32 cellular contexts compared by ENCODE assay signal in the genomic region with DNA sequence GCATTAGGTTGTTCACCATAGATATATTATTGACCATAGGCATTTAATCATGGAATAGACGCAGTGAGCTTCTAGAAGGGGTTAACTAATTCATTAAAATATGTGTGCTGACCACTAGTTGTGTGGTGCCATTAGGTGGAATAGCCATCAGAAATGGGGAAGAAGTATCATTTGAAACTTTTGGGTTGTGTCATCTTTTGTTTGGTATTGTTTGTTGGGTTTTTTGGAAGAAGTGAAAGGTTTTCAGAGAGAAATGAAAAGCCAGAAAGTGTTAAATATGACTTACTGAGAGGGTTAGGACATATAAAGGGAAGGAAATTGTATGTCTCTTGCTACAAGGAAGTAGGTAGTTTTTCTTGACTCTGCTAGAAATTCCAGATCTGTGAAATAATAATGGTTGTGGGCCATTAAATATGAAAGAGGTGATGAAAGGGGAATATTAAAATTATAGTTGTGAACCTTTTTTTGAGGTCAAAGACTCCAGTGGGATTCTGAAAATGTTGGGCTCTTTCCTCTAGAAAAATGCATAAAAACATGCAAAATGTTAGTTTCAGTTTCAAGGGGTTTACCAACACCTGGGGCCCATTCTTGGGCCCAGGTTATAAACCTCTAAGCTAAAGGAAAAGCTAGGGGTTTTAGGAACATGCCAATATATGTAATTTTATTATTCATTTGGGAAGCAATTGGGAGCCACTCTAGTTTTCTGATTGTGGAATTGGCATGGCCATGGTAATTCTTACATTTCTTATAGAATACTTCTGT.
"Had no signal": no experiment of that assay in that cellular context is flagged by ENCODE, and none has a peak within 500 bp of the region (broad histone marks: within the 10 kb centered on the region; RNA-seq: fewer than 3 reads in every experiment).

No MANE protein-coding gene starts in this region.

- ATAC-seq: activated CD4-positive, CD25-positive, alpha-beta regulatory T cell treated with anti-CD3 and anti-CD28 coated beads, Interleukin-2, amount 50 U/mL, for 24 hours; activated CD8-positive, alpha-beta T cell treated with anti-CD3 and anti-CD28 coated beads for 36 hours; activated T-cell treated with anti-CD3 and anti-CD28 coated beads, Interleukin-2, amount 50 U/mL, for 4 hours; activated T-helper 17 cell treated with anti-CD3 and anti-CD28 coated beads, Interleukin-2, amount 50 U/mL, for 72 hours; effector memory CD8-positive, alpha-beta T cell; foreskin keratinocyte; gastrocnemius medialis; heart right ventricle; T-helper 17 cell had no signal

- H3K4me1 ChIP-seq: esophagus muscularis mucosa, foreskin keratinocyte, gastrocnemius medialis, heart right ventricle had no signal

- H3K9me3 ChIP-seq: gastrocnemius medialis had no signal

- H3K4me1 Mint-ChIP-seq: T-helper 17 cell had no signal

- H3K4me3 ChIP-seq: coronary artery, dorsolateral prefrontal cortex, esophagus muscularis mucosa, gastrocnemius medialis, heart right ventricle had no signal

- H3K27ac ChIP-seq: brain microvascular endothelial cell, coronary artery, dorsolateral prefrontal cortex, esophagus muscularis mucosa, foreskin keratinocyte, gastrocnemius medialis, heart right ventricle, WERI-Rb-1 had no signal

- DNase-seq: activated B cell treated with CpG ODN at 0.5 μM for 24 hours; activated CD4-positive, alpha-beta T cell treated with anti-CD3 and anti-CD28 coated beads for 48 hours; activated CD4-positive, alpha-beta T cell treated with anti-CD3 and anti-CD28 coated beads, Interleukin-2, amount 50 U/mL, for 1 hour; activated CD4-positive, alpha-beta T cell treated with anti-CD3 and anti-CD28 coated beads, Interleukin-2, amount 50 U/mL, for 48 hours; activated CD8-positive, alpha-beta memory T cell treated with anti-CD3 and anti-CD28 coated beads for 24 hours; activated CD8-positive, alpha-beta T cell treated with anti-CD3 and anti-CD28 coated beads for 36 hours; activated effector memory CD4-positive, alpha-beta T cell treated with Interleukin-2 at 50 U/mL for 16 hours; activated gamma-delta T cell treated with Interleukin-2 at 50 U/mL for 16 hours; activated naive CD4-positive, alpha-beta T cell treated with anti-CD3 and anti-CD28 coated beads, Interleukin-2, amount 50 U/mL, for 16 hours; activated naive CD4-positive, alpha-beta T cell treated with Interleukin-2 at 50 U/mL for 16 hours; activated T-cell treated with anti-CD3 and anti-CD28 coated beads, Interleukin-2, amount 50 U/mL, for 4 hours; amniotic stem cell; anterior cingulate cortex; brain microvascular endothelial cell; dorsolateral prefrontal cortex; effector memory CD8-positive, alpha-beta T cell; erythroblast; foreskin keratinocyte; gastrocnemius medialis; glutamatergic neuron; heart right ventricle; T-helper 17 cell; T1000; WERI-Rb-1 had no signal

- H3K36me3 ChIP-seq: brain microvascular endothelial cell, esophagus muscularis mucosa, gastrocnemius medialis, heart right ventricle, WERI-Rb-1 had no signal

- H3K9me3 Mint-ChIP-seq: T-helper 2 cell treated with Interferon-gamma antibody and Interleukin-4, amounts not matched to agents 5 μg/mL and 100 μg/mL, for 36 hours had no signal

- H3K27me3 Mint-ChIP-seq: activated B cell treated with CpG ODN at 0.5 μM for 24 hours; activated CD8-positive, alpha-beta T cell treated with anti-CD3 and anti-CD28 coated beads for 36 hours; activated naive CD8-positive, alpha-beta T cell; activated T-helper 17 cell treated with anti-CD3 and anti-CD28 coated beads, Interleukin-2, amount 50 U/mL, for 72 hours; central memory CD8-positive, alpha-beta T cell; dendritic cell treated with granulocyte-macrophage colony-stimulating factor and Interleukin-4, amounts not matched to agents 40 ng/mL and 50 ng/mL, for 4 days; effector memory CD8-positive, alpha-beta T cell; T-helper 17 cell had no signal

- H3K4me3 Mint-ChIP-seq: activated B cell treated with CpG ODN at 0.5 μM for 24 hours; activated CD8-positive, alpha-beta T cell treated with anti-CD3 and anti-CD28 coated beads for 36 hours; activated naive CD8-positive, alpha-beta T cell; activated T-cell treated with anti-CD3 and anti-CD28 coated beads, Interleukin-2, amount 50 U/mL, for 4 hours; activated T-helper 17 cell treated with anti-CD3 and anti-CD28 coated beads, Interleukin-2, amount 50 U/mL, for 72 hours; central memory CD8-positive, alpha-beta T cell; dendritic cell treated with granulocyte-macrophage colony-stimulating factor and Interleukin-4, amounts not matched to agents 40 ng/mL and 50 ng/mL, for 4 days; effector memory CD8-positive, alpha-beta T cell; T-helper 17 cell; T-helper 2 cell treated with Interferon-gamma antibody and Interleukin-4, amounts not matched to agents 5 μg/mL and 100 μg/mL, for 36 hours had no signal

- H3K27me3 ChIP-seq: brain microvascular endothelial cell, dorsolateral prefrontal cortex, esophagus muscularis mucosa, foreskin keratinocyte, gastrocnemius medialis, heart right ventricle had no signal

- H3K27ac Mint-ChIP-seq: activated B cell treated with CpG ODN at 0.5 μM for 24 hours; activated CD8-positive, alpha-beta T cell treated with anti-CD3 and anti-CD28 coated beads for 36 hours; activated naive CD8-positive, alpha-beta T cell; activated T-helper 17 cell treated with anti-CD3 and anti-CD28 coated beads, Interleukin-2, amount 50 U/mL, for 72 hours; dendritic cell treated with granulocyte-macrophage colony-stimulating factor and Interleukin-4, amounts not matched to agents 40 ng/mL and 50 ng/mL, for 4 days; effector memory CD8-positive, alpha-beta T cell; T-helper 17 cell; T-helper 2 cell treated with Interferon-gamma antibody and Interleukin-4, amounts not matched to agents 5 μg/mL and 100 μg/mL, for 36 hours had no signal
